ENCODE assay signal across 22 cellular contexts in the genomic region with DNA sequence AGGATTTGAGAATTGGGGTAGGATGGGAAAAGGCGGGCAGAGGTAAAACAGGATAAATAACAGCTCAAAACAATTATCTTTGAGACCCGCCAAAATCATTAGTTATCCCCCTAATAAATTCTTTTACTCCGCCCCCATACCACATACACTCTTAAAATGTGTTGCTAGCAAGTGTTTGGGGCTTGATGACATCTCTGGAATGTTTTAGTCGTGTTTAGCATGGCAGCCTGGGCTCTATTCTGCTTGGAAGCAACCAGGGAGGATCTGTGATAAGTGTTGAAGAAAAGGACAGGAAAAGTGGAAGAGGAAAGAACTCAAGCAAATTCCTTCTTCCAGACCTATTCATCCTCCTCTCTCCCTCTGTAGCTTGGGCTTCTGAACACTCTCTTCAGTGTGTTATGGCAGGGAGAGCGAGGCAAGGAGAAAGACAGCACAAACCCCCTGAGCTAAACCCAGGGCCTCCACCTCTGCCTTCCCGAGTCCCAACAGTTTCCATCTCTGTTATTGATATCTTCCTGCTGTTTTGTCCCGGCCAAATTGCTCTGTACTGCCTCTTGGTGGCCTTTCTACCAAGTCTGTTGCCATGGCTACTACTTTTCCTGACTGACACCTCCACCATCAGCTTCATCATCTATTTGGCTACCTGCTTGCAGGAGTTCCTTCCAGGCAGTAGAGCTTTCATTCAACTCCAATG.
A peak's percentile ranks its signal among the peaks of the same experiment; 100 is the strongest.
DNase-seq lines count a peak whose midpoint lies in the region; ATAC-seq, FAIRE-seq and TF ChIP-seq lines count a peak whose summit lies in the region.
"Had no signal": no experiment of that assay in that cellular context is flagged by ENCODE, and none has a peak within 500 bp of the region (broad histone marks: within the 10 kb centered on the region; RNA-seq: fewer than 3 reads in every experiment).

No MANE protein-coding gene starts in this region.

- ATAC-seq in K562 (peak; percentile 36; the same call in 2 of the 3 replicates), HG02884 (IDR thresholded peaks at IDR 0.05; ENCODE audit: unreplicated experiment) (no peak)
- ATAC-seq: activated CD4-positive, CD25-positive, alpha-beta regulatory T cell treated with anti-CD3 and anti-CD28 coated beads, Interleukin-2, amount 50 U/mL, for 24 hours; body of pancreas; naive thymus-derived CD4-positive, alpha-beta T cell had no signal

- H2BK120ac ChIP-seq in mesendoderm (ENCODE audit: low read depth, low read length), result no peak overlapping the region

- no peaks in the 10 kb centered on the region for H3K79me1 ChIP-seq in mesendoderm (ENCODE audit: low read length)

- H3K4me3 ChIP-seq in K562 (no peak overlapping the region), mesendoderm (ENCODE audit: low read length) (no peak overlapping the region)
- H3K4me3 ChIP-seq: body of pancreas, esophagus squamous epithelium, transverse colon had no signal

- WGBS in K562 (ENCODE audit: insufficient coverage, low coverage, missing lambda C conversion rate), result 40% methylated on average over 7 of the region's 7 CpGs
- no CpG with 5 or more reads among the region's 7 CpGs for WGBS in mesendoderm (ENCODE audit: extremely low coverage, insufficient coverage, low lambda C conversion rate)

- no TSS peak for BruUV-seq in K562 (replicated peaks; lab: Mats Ljungman, UMichigan)

- FAIRE-seq in K562 (lab: Jason Lieb, UNC), result no peak

- H3K4ac ChIP-seq in mesendoderm (ENCODE audit: low read depth, low read length), result no peak overlapping the region

- no peaks in the 10 kb centered on the region for H4K20me1 ChIP-seq in K562 (replicated peaks; ENCODE audit: control insufficient read depth, insufficient read depth, low read length)

- intact Hi-C loops in K562 (cut with micrococcal nuclease), result no loop called here

- H3K18ac ChIP-seq in mesendoderm (ENCODE audit: low read length), result no peak overlapping the region

- in situ Hi-C loops in K562 (cut with MboI), result no loop called here

- no peaks in the 10 kb centered on the region for H3K9me1 ChIP-seq in K562 (ENCODE audit: control insufficient read depth, insufficient read depth, low read length)

- H3K27ac ChIP-seq in K562 (ENCODE audit: extremely low read depth, low read depth, low read length) (no peak overlapping the region), mesendoderm (ENCODE audit: low read depth, low read length) (no peak overlapping the region)
- H3K27ac ChIP-seq: body of pancreas, transverse colon had no signal

- no peak overlapping the region for H4K5ac ChIP-seq in mesendoderm (ENCODE audit: low read length)

- H2BK15ac ChIP-seq in mesendoderm (replicated peaks; ENCODE audit: low read depth), result no peak overlapping the region

- H3K23ac ChIP-seq in mesendoderm (ENCODE audit: low read length), result no peak overlapping the region

- peak overlapping the region; percentile 81 for H2AFZ ChIP-seq in K562 (ENCODE audit: low read depth, low read length)

- no peak overlapping the region for H4K8ac ChIP-seq in mesendoderm (ENCODE audit: low read depth, low read length)

- H3K56ac ChIP-seq in mesendoderm (ENCODE audit: low read length), result no peak overlapping the region

- CTCF ChIA-PET in HEK293T (lab: Yijun Ruan, JAX) (no interaction called here), K562 (lab: Yijun Ruan, JAX; ENCODE audit: low intra/inter-chr PET ratio) (no interaction called here)

- no peak overlapping the region for H2AK5ac ChIP-seq in mesendoderm (ENCODE audit: low read length)

- no peak overlapping the region for H2BK5ac ChIP-seq in mesendoderm (ENCODE audit: low read length)

- TF ChIP-seq POLR2A in K562 (conservative IDR thresholded peaks at IDR 0.05), result no peak

- H3K4me1 ChIP-seq in K562 (replicated peaks in 1 of 2; ENCODE audit: control insufficient read depth in 2 of 2, insufficient read depth in 2 of 2, low read length in 2 of 2), result peaks cover 11 to 27% of the 10 kb centered on the region in 2 experiments; a peak in 4 of 5 replicates
- peaks cover 14% of the 10 kb centered on the region for H3K4me1 ChIP-seq in mesendoderm (ENCODE audit: control insufficient read depth, low read depth, low read length)
- H3K4me1 ChIP-seq: body of pancreas, esophagus squamous epithelium, transverse colon had no signal

- peak; percentile 45 for DNase-seq in EH (ENCODE audit: low read depth)
- no peak for DNase-seq in HEK293T (ENCODE audit: extremely low spot score)
- peak in 3 of 4 experiments; percentile 17 to 39 (median 31) for DNase-seq in K562 (ENCODE audit: extremely low read depth in 1 of 4, low spot score in 3 of 4)
- DNase-seq in mesendoderm, result peak; percentile 45
- no peak for DNase-seq in NCI-H2171 treated with DMSO at 0.1 percent for 48 hours (lab: John Stamatoyannopoulos, UW)
- DNase-seq in dedifferentiated amniotic fluid mesenchymal stem cell (ENCODE audit: extremely low spot score), result no peak
- DNase-seq in kidney tubule cell (ENCODE audit: low spot score), result no peak
- DNase-seq: activated CD4-positive, alpha-beta memory T cell treated with anti-CD3 and anti-CD28 coated beads, Interleukin-2, amount 10 ng/mL, durations not matched to agents 7 days and 5 days; activated effector memory CD4-positive, alpha-beta T cell treated with anti-CD3 and anti-CD28 coated beads, Interleukin-2, amount 50 U/mL, for 16 hours; activated T-cell treated with anti-CD3 and anti-CD28 coated beads for 4 hours; body of pancreas; CD8-positive, alpha-beta memory T cell; esophagus squamous epithelium; glutamatergic neuron; KBM-7; naive thymus-derived CD4-positive, alpha-beta T cell; NCI-H187; NCI-H446; RPMI8226; transverse colon had no signal

- H3K9me3 ChIP-seq in K562 (replicated peaks; ENCODE audit: control insufficient read depth, insufficient read depth, low read depth, low read length), result no peaks in the 10 kb centered on the region
- H3K9me3 ChIP-seq: body of pancreas, esophagus squamous epithelium, transverse colon had no signal

- H3K36me3 ChIP-seq in K562 (ENCODE audit: control insufficient read depth, insufficient read depth, low read length) (no peaks in the 10 kb centered on the region), mesendoderm (ENCODE audit: control insufficient read depth, insufficient read depth, low read length) (no peaks in the 10 kb centered on the region)
- H3K36me3 ChIP-seq: esophagus squamous epithelium, transverse colon had no signal

- H3K27me3 ChIP-seq in K562 (ENCODE audit: control insufficient read depth in 2 of 2, insufficient read depth in 2 of 2, low read length in 2 of 2), result no peaks in the 10 kb centered on the region
- no peaks in the 10 kb centered on the region for H3K27me3 ChIP-seq in mesendoderm (ENCODE audit: insufficient read depth, low read length, poor library complexity)
- H3K27me3 ChIP-seq: body of pancreas, esophagus squamous epithelium, transverse colon had no signal

- peak; percentile 18 to 40 (median 39); a peak in 4 of 6 replicates for TF ChIP-seq CTCF in K562 (IDR thresholded peaks at IDR 0.05 in 2 of 3, conservative IDR thresholded peaks at IDR 0.05 in 1 of 3; ENCODE audit: insufficient read depth in 2 of 3, low read depth in 1 of 3, low read length in 3 of 3)

- H3K9ac ChIP-seq in K562 (ENCODE audit: insufficient read depth in 1 of 2, low read depth in 2 of 2, low read length in 2 of 2) (no peak overlapping the region), mesendoderm (ENCODE audit: low read length) (no peak overlapping the region)

- no peak for TF ChIP-seq EP300 in K562 (IDR thresholded peaks at IDR 0.05; ENCODE audit: low read length)

- POLR2A ChIA-PET in HEK293T (lab: Yijun Ruan, JAX), result no interaction called here
- POLR2A ChIA-PET in K562 (lab: Yijun Ruan, JAX), result interaction anchor here (0.5 to 2.0 kb wide), 4 partner anchors 8 to 36 kb away, joined by 3 to 5 read pairs (median 4); no protein-coding TSS in a partner anchor

- TF ChIP-seq RAD21 in K562 (CRISPR knock-in tag; conservative IDR thresholded peaks at IDR 0.05 in 1 of 2, IDR thresholded peaks at IDR 0.05 in 1 of 2), result peak in 1 of 2 experiments; percentile 56; a peak in 2 of 4 replicates

- H3K79me2 ChIP-seq in K562 (ENCODE audit: control insufficient read depth, insufficient read depth, low read length), result no peaks in the 10 kb centered on the region
- no peaks in the 10 kb centered on the region for H3K79me2 ChIP-seq in mesendoderm (ENCODE audit: control insufficient read depth, insufficient read depth, low read length)

- no peak overlapping the region for H3K4me2 ChIP-seq in K562 (ENCODE audit: insufficient read depth, low read length)
- no peak overlapping the region for H3K4me2 ChIP-seq in mesendoderm (ENCODE audit: low read length)

TF ChIP-seq in HEK293T, 16 proteins besides CTCF, POLR2A, EP300 and RAD21:
- TF ChIP-seq PKNOX1 (IDR thresholded peaks at IDR 0.05) (peak; percentile 77), LEF1 (IDR thresholded peaks at IDR 0.05; ENCODE audit: borderline replicate concordance) (no peak), FOXA1 (IDR thresholded peaks at IDR 0.05) (no peak)

TF ChIP-seq in K562, 482 proteins besides CTCF, POLR2A, EP300 and RAD21 (continues in another document):
- TF ChIP-seq MEIS2 (IDR thresholded peaks at IDR 0.05; ENCODE audit: partially characterized antibody) (peak; percentile 4), NCOA4 (IDR thresholded peaks at IDR 0.05; ENCODE audit: partially characterized antibody) (no peak), CSDE1 (IDR thresholded peaks at IDR 0.05) (peak in 1 of 2 experiments; percentile 69; a peak in 2 of 4 replicates), ZFP36 (IDR thresholded peaks at IDR 0.05; ENCODE audit: low read depth, low read length, partially characterized antibody) (peak; percentile 56), KDM1A (IDR thresholded peaks at IDR 0.05) (peak in 1 of 2 experiments; percentile 32; a peak in 1 of 4 replicates), POLR2AphosphoS5 (IDR thresholded peaks at IDR 0.05; ENCODE audit: control insufficient read depth, insufficient read depth, low read depth, low read length) (no peak), PKNOX1 (IDR thresholded peaks at IDR 0.05) (peak; percentile 95), BCOR (IDR thresholded peaks at IDR 0.05) (no peak)

Comparison
In these comparisons a context has a peak if more than half of its experiments do, and no peak if none do; other contexts are left out.
1. DNase-seq: peak in EH (single experiment), K562 (3 of 4) and mesendoderm (single experiment); none in HEK293T (single experiment), NCI-H2171 treated with DMSO at 0.1 percent for 48 hours (single experiment), dedifferentiated amniotic fluid mesenchymal stem cell (single experiment) and kidney tubule cell (single experiment).